In the genomic region with DNA sequence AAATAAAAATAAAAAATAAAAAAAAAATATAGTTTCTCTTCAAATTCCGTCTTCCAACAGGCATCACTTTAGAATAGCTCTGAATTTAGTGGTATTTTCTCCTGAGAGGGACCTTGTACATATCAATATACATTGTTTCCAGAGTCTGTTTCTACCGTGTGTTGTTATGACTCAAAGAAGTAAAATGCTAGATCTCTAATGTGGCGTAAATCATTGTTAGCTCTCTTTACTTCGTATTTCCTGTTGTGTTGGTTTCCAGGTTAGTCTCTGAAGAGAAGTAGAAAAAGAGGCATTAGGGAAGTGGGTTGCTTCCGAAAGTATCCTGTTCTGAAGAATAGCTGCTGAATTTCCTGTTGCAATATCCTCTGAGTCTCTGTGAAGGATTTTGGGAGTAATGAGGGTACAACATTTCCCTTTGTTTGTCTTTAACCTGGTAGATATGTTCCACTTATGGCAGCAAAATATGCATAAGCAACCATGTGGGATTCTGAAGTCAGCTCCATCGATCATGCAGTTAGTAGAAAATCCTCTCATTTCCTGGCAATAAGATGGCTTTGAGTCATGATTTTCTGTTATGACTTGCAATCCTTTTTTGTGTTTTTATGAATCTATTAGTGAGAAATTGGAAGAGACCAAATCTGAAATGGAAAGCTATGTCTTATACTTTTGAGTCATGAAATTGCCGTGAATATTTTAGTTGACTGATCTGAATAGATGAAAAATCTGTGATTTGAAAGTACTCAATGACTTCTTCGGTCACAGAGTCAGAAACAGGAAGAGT, we compare ENCODE assay signal across 13 cellular contexts. TPM values are rescaled to one million over a fixed set of nuclear protein-coding genes. Genes with fewer than 3 reads are reported as not detected.
DNase-seq lines count a peak whose midpoint lies in the region; ATAC-seq and TF ChIP-seq lines count a peak whose summit lies in the region.
"Had no signal": no experiment of that assay in that cellular context is flagged by ENCODE, and none has a peak within 500 bp of the region (broad histone marks: within the 10 kb centered on the region; RNA-seq: fewer than 3 reads in every experiment).

No MANE protein-coding gene starts in this region.

- H3K27ac ChIP-seq in RWPE1: no peak overlapping the region
- H3K27ac ChIP-seq: brain microvascular endothelial cell, tibial artery had no signal

- H3K9me3 Mint-ChIP-seq in endothelial cell (ENCODE audit: unreplicated experiment): peaks cover 5% of the 10 kb centered on the region

- peaks cover 7% of the 10 kb centered on the region for H3K36me3 Mint-ChIP-seq in endothelial cell (ENCODE audit: low read depth, unreplicated experiment)

- no peak overlapping the region for H3K4me3 Mint-ChIP-seq in endothelial cell (ENCODE audit: unreplicated experiment)

- peaks cover 13% of the 10 kb centered on the region for H3K4me1 Mint-ChIP-seq in endothelial cell (ENCODE audit: unreplicated experiment)

- CTCF ChIA-PET in RWPE1 (lab: Yijun Ruan, JAX): interaction anchor here (0.7 to 1.1 kb wide), 3 partner anchors 35 to 326 kb away, joined by 3 read pairs; a partner anchor contains a TSS

- intact Hi-C loops in cardiac septum (cut with DNase I): no loop called here

- peak; percentile 52 for ATAC-seq in GM18517 (IDR thresholded peaks at IDR 0.05; ENCODE audit: unreplicated experiment)
- peak; percentile 76 for ATAC-seq in GM21529 (IDR thresholded peaks at IDR 0.05; ENCODE audit: unreplicated experiment)
- peak; percentile 81 for ATAC-seq in HG03342 (IDR thresholded peaks at IDR 0.05; ENCODE audit: unreplicated experiment)
- ATAC-seq: Panc1 had no signal

- H3K27ac Mint-ChIP-seq in endothelial cell (ENCODE audit: unreplicated experiment): peak overlapping the region; percentile 97

- POLR2A ChIA-PET in RWPE1 (lab: Yijun Ruan, JAX; ENCODE audit: low non-redundant PET): no interaction called here

- TF ChIP-seq CTCF in endothelial cell (IDR thresholded peaks at IDR 0.05; ENCODE audit: unreplicated experiment) (no peak), RWPE1 (conservative IDR thresholded peaks at IDR 0.05; ENCODE audit: low read depth) (no peak)

- H3K27me3 Mint-ChIP-seq in endothelial cell (ENCODE audit: unreplicated experiment): peaks cover 3% of the 10 kb centered on the region

- no peak for DNase-seq in endothelial cell (ENCODE audit: low spot score)
- no peak for DNase-seq in KG1 (lab: John Stamatoyannopoulos, UW)
- DNase-seq in RWPE1 (ENCODE audit: low spot score): no peak
- no peak for DNase-seq in cardiac septum (ENCODE audit: low spot score)
- DNase-seq in NCI-H1436 (lab: John Stamatoyannopoulos, UW): no peak
- DNase-seq: brain microvascular endothelial cell, kidney glomerular epithelial cell, NCI-H1417, tibial artery had no signal

RNA-seq across cellular contexts. Expression of a gene that starts 42.0 kb away (rescaled TPM):
- total RNA-seq in endothelial cell (ENCODE audit: unreplicated experiment) (not detected), cardiac septum (not detected)
